Comparison of ENCODE assay signal across 15 cellular contexts in genomic region chr2:149388120-149388816, GRCh38. TPM values are rescaled to one million over a fixed set of nuclear protein-coding genes. Genes with fewer than 3 reads are reported as not detected.
DNase-seq lines count a peak whose midpoint lies in the region; ATAC-seq and TF ChIP-seq lines count a peak whose summit lies in the region.
"Had no signal": no experiment of that assay in that cellular context is flagged by ENCODE, and none has a peak within 500 bp of the region (broad histone marks: within the 10 kb centered on the region; RNA-seq: fewer than 3 reads in every experiment).

No MANE protein-coding gene starts in this region.

- H3K36me3 Mint-ChIP-seq in WTC11: no peaks in the 10 kb centered on the region
- H3K36me3 Mint-ChIP-seq: activated naive CD4-positive, alpha-beta T cell treated with anti-CD3 and anti-CD28 coated beads, Interleukin-2, amount 10 ng/mL, durations not matched to agents 7 days and 5 days; stimulated activated memory B cell treated with anti-CD40 and anti-IgM and Interleukin-4, amounts not matched to agents 10 μg/mL and 1 μg/mL and 100 μg/mL, for 72 hours had no signal

- H3K4me1 Mint-ChIP-seq in WTC11: peaks cover 41% of the 10 kb centered on the region
- H3K4me1 Mint-ChIP-seq: activated naive CD4-positive, alpha-beta T cell treated with anti-CD3 and anti-CD28 coated beads, Interleukin-2, amount 10 ng/mL, durations not matched to agents 7 days and 5 days had no signal

- POLR2A ChIA-PET in HEK293 (lab: Yijun Ruan, JAX): interaction anchor here (1.4 kb wide), 1 partner anchor 58 kb away, joined by 4 read pairs; no protein-coding TSS in a partner anchor
- POLR2A ChIA-PET in WTC11 (lab: Charles Lee): no interaction called here

- no peaks in the 10 kb centered on the region for H3K9me3 ChIP-seq in HEK293 (ENCODE audit: control insufficient read depth, insufficient read depth, low read depth, low read length)
- H3K9me3 ChIP-seq: BLaER1 had no signal

- no peak overlapping the region for H3K27ac Mint-ChIP-seq in WTC11
- H3K27ac Mint-ChIP-seq: activated naive CD4-positive, alpha-beta T cell treated with anti-CD3 and anti-CD28 coated beads, Interleukin-2, amount 10 ng/mL, durations not matched to agents 7 days and 5 days; stimulated activated memory B cell treated with anti-CD40 and anti-IgM and Interleukin-4, amounts not matched to agents 10 μg/mL and 1 μg/mL and 100 μg/mL, for 72 hours had no signal

- peak; percentile 84 for ATAC-seq in WTC11
- ATAC-seq in GM21447 (IDR thresholded peaks at IDR 0.05; ENCODE audit: unreplicated experiment): no peak
- no peak for ATAC-seq in GM21360 (IDR thresholded peaks at IDR 0.05; ENCODE audit: unreplicated experiment)
- no peak for ATAC-seq in GM21576 (IDR thresholded peaks at IDR 0.05; ENCODE audit: unreplicated experiment)
- ATAC-seq: stimulated activated memory B cell treated with anti-CD40 and anti-IgM and Interleukin-4, amounts not matched to agents 10 μg/mL and 1 μg/mL and 100 μg/mL, for 72 hours had no signal

- CTCF ChIA-PET in HEK293 (lab: Yijun Ruan, JAX): interaction anchor here (0.6 to 1.3 kb wide), 6 partner anchors 8 to 1406 kb away, joined by 3 to 7 read pairs (median 4); no protein-coding TSS in a partner anchor
- CTCF ChIA-PET in WTC11 (lab: Charles Lee): interaction anchor here (0.6 to 1.5 kb wide), 15 partner anchors 11 to 1834 kb away, joined by 3 to 9 read pairs (median 4); no protein-coding TSS in a partner anchor

- peak; percentile 35; the same call in 1 of the 2 replicates for TF ChIP-seq CTCF in AG10803 (conservative IDR thresholded peaks at IDR 0.05; ENCODE audit: low read length)
- peak; percentile 36 for TF ChIP-seq CTCF in HEK293 (tag by site-specific recombination; IDR thresholded peaks at IDR 0.05)
- TF ChIP-seq CTCF in WTC11 (IDR thresholded peaks at IDR 0.05): 0 out of 2 replicates have a peak, but pooled peaks have one; percentile 13
- TF ChIP-seq CTCF in kidney epithelial cell (IDR thresholded peaks at IDR 0.05; ENCODE audit: insufficient read depth, low read length, poor library complexity, severe bottlenecking): peak; percentile 29
- no peak for TF ChIP-seq CTCF in coronary artery (IDR thresholded peaks at IDR 0.05)

- H3K36me3 ChIP-seq in HEK293 (ENCODE audit: control insufficient read depth in 2 of 2, insufficient read depth in 1 of 2, low read length in 2 of 2): no peaks in the 10 kb centered on the region
- H3K36me3 ChIP-seq in kidney epithelial cell (ENCODE audit: control insufficient read depth, insufficient read depth, low read length): no peaks in the 10 kb centered on the region
- H3K36me3 ChIP-seq: BLaER1 had no signal

- no peak overlapping the region for H3K4me3 Mint-ChIP-seq in WTC11
- H3K4me3 Mint-ChIP-seq: activated naive CD4-positive, alpha-beta T cell treated with anti-CD3 and anti-CD28 coated beads, Interleukin-2, amount 10 ng/mL, durations not matched to agents 7 days and 5 days; stimulated activated memory B cell treated with anti-CD40 and anti-IgM and Interleukin-4, amounts not matched to agents 10 μg/mL and 1 μg/mL and 100 μg/mL, for 72 hours had no signal

- H3K4me1 ChIP-seq in HEK293 (ENCODE audit: control insufficient read depth, insufficient read depth, low read length): peaks cover 12% of the 10 kb centered on the region
- H3K4me1 ChIP-seq: BLaER1 had no signal

- H3K27me3 Mint-ChIP-seq in WTC11 (ENCODE audit: low read depth): no peaks in the 10 kb centered on the region
- H3K27me3 Mint-ChIP-seq: activated naive CD4-positive, alpha-beta T cell treated with anti-CD3 and anti-CD28 coated beads, Interleukin-2, amount 10 ng/mL, durations not matched to agents 7 days and 5 days had no signal

- H3K4me3 ChIP-seq in AG10803 (ENCODE audit: low read length) (no peak overlapping the region), HEK293 (ENCODE audit: low read depth, low read length) (no peak overlapping the region), kidney epithelial cell (ENCODE audit: low read depth, low read length) (no peak overlapping the region), coronary artery (no peak overlapping the region)
- H3K4me3 ChIP-seq: BLaER1 had no signal

- H3K9me3 Mint-ChIP-seq in WTC11: no peaks in the 10 kb centered on the region
- H3K9me3 Mint-ChIP-seq: activated naive CD4-positive, alpha-beta T cell treated with anti-CD3 and anti-CD28 coated beads, Interleukin-2, amount 10 ng/mL, durations not matched to agents 7 days and 5 days; stimulated activated memory B cell treated with anti-CD40 and anti-IgM and Interleukin-4, amounts not matched to agents 10 μg/mL and 1 μg/mL and 100 μg/mL, for 72 hours had no signal

- H3K27me3 ChIP-seq in kidney epithelial cell (ENCODE audit: control insufficient read depth, insufficient read depth, low read length): no peaks in the 10 kb centered on the region
- H3K27me3 ChIP-seq: BLaER1 had no signal

- H3K27ac ChIP-seq in HEK293 (ENCODE audit: extremely low read depth, low read depth, low read length) (no peak overlapping the region), coronary artery (no peak overlapping the region)
- H3K27ac ChIP-seq: BLaER1 had no signal

- DNase-seq in AG10803 (ENCODE audit: low read depth): peak; percentile 27
- no peak for DNase-seq in WTC11 (ENCODE audit: low spot score)
- DNase-seq in kidney epithelial cell (ENCODE audit: low read depth): no peak
- no peak for DNase-seq in coronary artery (ENCODE audit: low spot score)
- DNase-seq: activated naive CD4-positive, alpha-beta T cell treated with anti-CD3 and anti-CD28 coated beads, Interleukin-2, amount 10 ng/mL, durations not matched to agents 7 days and 5 days; cerebellar nuclear complex; erythroblast; MV-4-11; stimulated activated CD4-positive, alpha-beta T cell treated with anti-CD3 and anti-CD28 coated beads, Interleukin-2, amount 100 ng/mL, for 24 hours had no signal

TF ChIP-seq in HEK293, 187 proteins besides CTCF, POLR2A, EP300 and RAD21:
- TF ChIP-seq ZNF292 (tag by site-specific recombination; IDR thresholded peaks at IDR 0.05; ENCODE audit: borderline replicate concordance, low read depth): no peak
- TF ChIP-seq, protein P1, sequence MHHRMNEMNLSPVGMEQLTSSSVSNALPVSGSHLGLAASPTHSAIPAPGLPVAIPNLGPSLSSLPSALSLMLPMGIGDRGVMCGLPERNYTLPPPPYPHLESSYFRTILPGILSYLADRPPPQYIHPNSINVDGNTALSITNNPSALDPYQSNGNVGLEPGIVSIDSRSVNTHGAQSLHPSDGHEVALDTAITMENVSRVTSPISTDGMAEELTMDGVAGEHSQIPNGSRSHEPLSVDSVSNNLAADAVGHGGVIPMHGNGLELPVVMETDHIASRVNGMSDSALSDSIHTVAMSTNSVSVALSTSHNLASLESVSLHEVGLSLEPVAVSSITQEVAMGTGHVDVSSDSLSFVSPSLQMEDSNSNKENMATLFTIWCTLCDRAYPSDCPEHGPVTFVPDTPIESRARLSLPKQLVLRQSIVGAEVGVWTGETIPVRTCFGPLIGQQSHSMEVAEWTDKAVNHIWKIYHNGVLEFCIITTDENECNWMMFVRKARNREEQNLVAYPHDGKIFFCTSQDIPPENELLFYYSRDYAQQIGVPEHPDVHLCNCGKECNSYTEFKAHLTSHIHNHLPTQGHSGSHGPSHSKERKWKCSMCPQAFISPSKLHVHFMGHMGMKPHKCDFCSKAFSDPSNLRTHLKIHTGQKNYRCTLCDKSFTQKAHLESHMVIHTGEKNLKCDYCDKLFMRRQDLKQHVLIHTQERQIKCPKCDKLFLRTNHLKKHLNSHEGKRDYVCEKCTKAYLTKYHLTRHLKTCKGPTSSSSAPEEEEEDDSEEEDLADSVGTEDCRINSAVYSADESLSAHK (tag by site-specific recombination; IDR thresholded peaks at IDR 0.05): no peak
- no peak for TF ChIP-seq GFI1B (tag by site-specific recombination; IDR thresholded peaks at IDR 0.05)

TF ChIP-seq in WTC11, 78 proteins besides CTCF, POLR2A, EP300 and RAD21 (continues in another document):
- no peak for TF ChIP-seq SOX15 (CRISPR knock-in tag; IDR thresholded peaks at IDR 0.05)
- no peak for TF ChIP-seq JAZF1 (CRISPR knock-in tag; IDR thresholded peaks at IDR 0.05)
- no peak for TF ChIP-seq ZNF121 (CRISPR knock-in tag; IDR thresholded peaks at IDR 0.05)
- TF ChIP-seq ZNF671 (CRISPR knock-in tag; IDR thresholded peaks at IDR 0.05): no peak
- TF ChIP-seq KAT7 (CRISPR knock-in tag; IDR thresholded peaks at IDR 0.05; ENCODE audit: borderline replicate concordance): no peak
- no peak for TF ChIP-seq SMAD4 (CRISPR knock-in tag; IDR thresholded peaks at IDR 0.05)
- no peak for TF ChIP-seq PREB (CRISPR knock-in tag; IDR thresholded peaks at IDR 0.05; ENCODE audit: borderline replicate concordance)
- TF ChIP-seq, protein P2, sequence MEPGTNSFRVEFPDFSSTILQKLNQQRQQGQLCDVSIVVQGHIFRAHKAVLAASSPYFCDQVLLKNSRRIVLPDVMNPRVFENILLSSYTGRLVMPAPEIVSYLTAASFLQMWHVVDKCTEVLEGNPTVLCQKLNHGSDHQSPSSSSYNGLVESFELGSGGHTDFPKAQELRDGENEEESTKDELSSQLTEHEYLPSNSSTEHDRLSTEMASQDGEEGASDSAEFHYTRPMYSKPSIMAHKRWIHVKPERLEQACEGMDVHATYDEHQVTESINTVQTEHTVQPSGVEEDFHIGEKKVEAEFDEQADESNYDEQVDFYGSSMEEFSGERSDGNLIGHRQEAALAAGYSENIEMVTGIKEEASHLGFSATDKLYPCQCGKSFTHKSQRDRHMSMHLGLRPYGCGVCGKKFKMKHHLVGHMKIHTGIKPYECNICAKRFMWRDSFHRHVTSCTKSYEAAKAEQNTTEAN (CRISPR knock-in tag; IDR thresholded peaks at IDR 0.05): no peak
- TF ChIP-seq NFYB (CRISPR knock-in tag; conservative IDR thresholded peaks at IDR 0.05; ENCODE audit: low read depth): no peak
- no peak for TF ChIP-seq ZNF423 (CRISPR knock-in tag; IDR thresholded peaks at IDR 0.05)

RNA-seq across cellular contexts. Expression of gene LYPD6, which starts 57.9 kb away (rescaled TPM):
- 4.8 to 5.1 TPM (median 5.0 TPM) in 3 replicates for total RNA-seq in WTC11 (2021)
- total RNA-seq in kidney epithelial cell: 3.4 and 3.7 TPM in 2 replicates
